In genomic region chr14:30888480-30889243, GRCh38 we compare ENCODE assay signal across 17 cellular contexts. TPM values are rescaled to one million over a fixed set of nuclear protein-coding genes. Genes with fewer than 3 reads are reported as not detected.
A peak's percentile ranks its signal among the peaks of the same experiment; 100 is the strongest.
DNase-seq lines count a peak whose midpoint lies in the region; ATAC-seq and TF ChIP-seq lines count a peak whose summit lies in the region.
"Had no signal": no experiment of that assay in that cellular context is flagged by ENCODE, and none has a peak within 500 bp of the region (broad histone marks: within the 10 kb centered on the region; RNA-seq: fewer than 3 reads in every experiment).

No MANE protein-coding gene starts in this region.

- no peak overlapping the region for H3K4me3 ChIP-seq in cardiac muscle cell
- H3K4me3 ChIP-seq in right atrium auricular region: no peak overlapping the region
- H3K4me3 ChIP-seq: BLaER1 had no signal

- H3K9me3 ChIP-seq in cardiac muscle cell (ENCODE audit: low read depth) (no peaks in the 10 kb centered on the region), right atrium auricular region (no peaks in the 10 kb centered on the region)
- H3K9me3 ChIP-seq: BLaER1 had no signal

- no peaks in the 10 kb centered on the region for H3K27me3 ChIP-seq in cardiac muscle cell
- H3K27me3 ChIP-seq in right atrium auricular region: no peaks in the 10 kb centered on the region
- H3K27me3 ChIP-seq: BLaER1 had no signal

- peak overlapping the region; percentile 58 for H3K27ac ChIP-seq in cardiac muscle cell
- H3K27ac ChIP-seq in right atrium auricular region: no peak overlapping the region
- H3K27ac ChIP-seq: BLaER1 had no signal

- TF ChIP-seq CTCF in cardiac muscle cell (IDR thresholded peaks at IDR 0.05; ENCODE audit: low read depth, low read length): no peak
- TF ChIP-seq CTCF in right atrium auricular region (IDR thresholded peaks at IDR 0.05): no peak

- H3K4me1 ChIP-seq in cardiac muscle cell (ENCODE audit: low read depth): peaks cover 5% of the 10 kb centered on the region
- H3K4me1 ChIP-seq in right atrium auricular region: no peaks in the 10 kb centered on the region
- H3K4me1 ChIP-seq: BLaER1 had no signal

- DNase-seq in cardiac muscle cell (ENCODE audit: low read depth in 1 of 2, low spot score in 1 of 2) (no peak), right atrium auricular region (ENCODE audit: low spot score) (no peak), NCI-H82 treated with DMSO at 0.1 percent for 48 hours (lab: John Stamatoyannopoulos, UW; ENCODE audit: unreplicated experiment) (peak; percentile 64), left lobe of liver (ENCODE audit: low spot score) (no peak), T-helper 2 cell (no peak)
- no peak for DNase-seq in activated CD4-positive, alpha-beta T cell treated with anti-CD3 and anti-CD28 coated beads for 48 hours
- DNase-seq: H9, NCI-H1092 treated with DMSO at 0.1 percent for 48 hours, NCI-H1694, NCI-H2107, NCI-H2227 treated with DMSO at 0.1 percent for 48 hours, NCI-H526, SHP77 treated with DMSO at 0.1 percent for 48 hours had no signal

- H3K36me3 ChIP-seq in cardiac muscle cell (peaks cover 4% of the 10 kb centered on the region), right atrium auricular region (no peaks in the 10 kb centered on the region)

- ATAC-seq in left lobe of liver (peak; percentile 32), HG02970 (IDR thresholded peaks at IDR 0.05; ENCODE audit: low FRiP score, unreplicated experiment) (no peak), HG02571 (IDR thresholded peaks at IDR 0.05; ENCODE audit: unreplicated experiment) (no peak)
- ATAC-seq: SK-N-SH treated with all-trans-retinoic acid at 6 μM for 48 hours had no signal

RNA-seq across cellular contexts. Expression of gene COCH, which starts 14.3 kb away (rescaled TPM):
- 1.1 and 3.2 TPM in 2 replicates for total RNA-seq in cardiac muscle cell
- 1.5 and 2.7 TPM in 2 replicates for polyA plus RNA-seq in cardiac muscle cell
- total RNA-seq in right atrium auricular region: 1 to 10 TPM in 1 of 2 donors, under 1 TPM in 1; 0.47 to 1.6 TPM
- total RNA-seq in left lobe of liver: 0.33 TPM
